Comparison of ENCODE assay signal across 1 cellular context in genomic region chr14:50363734-50364113, GRCh38.
A peak's percentile ranks its signal among the peaks of the same experiment; 100 is the strongest.
TF ChIP-seq lines count a peak whose summit lies in the region.

No MANE protein-coding gene starts in this region.

TF ChIP-seq in HepG2, 621 proteins besides CTCF, POLR2A, EP300 and RAD21:
- TF ChIP-seq ZNF543 (CRISPR knock-in tag; IDR thresholded peaks at IDR 0.05) (0 out of 2 replicates have a peak, but pooled peaks have one; percentile 46), RBFOX2 (IDR thresholded peaks at IDR 0.05; ENCODE audit: low read depth, low read length) (no peak)
